22 cellular contexts compared by ENCODE assay signal in genomic region chr3:32700244-32700643, GRCh38.
"Had no signal": no experiment of that assay in that cellular context is flagged by ENCODE, and none has a peak within 500 bp of the region (broad histone marks: within the 10 kb centered on the region; RNA-seq: fewer than 3 reads in every experiment).

No MANE protein-coding gene starts in this region.

- H3K36me3 Mint-ChIP-seq: WTC11 had no signal

- H3K27ac ChIP-seq: PC-9 had no signal

- H3K4me3 ChIP-seq: PC-9 had no signal

- H3K27me3 Mint-ChIP-seq: activated CD4-positive, alpha-beta T cell treated with anti-CD3 and anti-CD28 coated beads, Interleukin-2, amount 10 ng/mL, durations not matched to agents 24 days and 14 days; activated naive CD8-positive, alpha-beta T cell; T-helper 17 cell had no signal

- H2AFZ ChIP-seq: PC-9 had no signal

- H3K9me3 Mint-ChIP-seq: activated CD4-positive, alpha-beta T cell treated with anti-CD3 and anti-CD28 coated beads, Interleukin-2, amount 10 ng/mL, durations not matched to agents 24 days and 14 days; activated naive CD4-positive, alpha-beta T cell treated with anti-CD3 and anti-CD28 coated beads for 36 hours; activated T-cell treated with anti-CD3 and anti-CD28 coated beads, Interleukin-2, amount 50 U/mL, for 4 hours; WTC11 had no signal

- H3K4me2 ChIP-seq: PC-9 had no signal

- ATAC-seq: activated T-cell treated with anti-CD3 and anti-CD28 coated beads, Interleukin-2, amount 50 U/mL, for 4 hours; T-helper 17 cell; WTC11 had no signal

- H3K27ac Mint-ChIP-seq: activated CD4-positive, alpha-beta T cell treated with anti-CD3 and anti-CD28 coated beads, Interleukin-2, amount 10 ng/mL, durations not matched to agents 24 days and 14 days; activated naive CD4-positive, alpha-beta T cell treated with anti-CD3 and anti-CD28 coated beads for 36 hours; activated naive CD8-positive, alpha-beta T cell; WTC11 had no signal

- DNase-seq: activated CD4-positive, alpha-beta T cell treated with anti-CD3 and anti-CD28 coated beads for 1 hour; activated CD4-positive, alpha-beta T cell treated with anti-CD3 and anti-CD28 coated beads, Interleukin-2, amount 10 ng/mL, durations not matched to agents 24 days and 14 days; activated CD4-positive, alpha-beta T cell treated with anti-CD3 and anti-CD28 coated beads, Interleukin-2, amount 50 U/mL, for 48 hours; activated CD8-positive, alpha-beta memory T cell treated with anti-CD3 and anti-CD28 coated beads for 24 hours; activated effector memory CD4-positive, alpha-beta T cell treated with anti-CD3 and anti-CD28 coated beads, Interleukin-2, amount 50 U/mL, for 16 hours; activated naive CD4-positive, alpha-beta T cell treated with anti-CD3 and anti-CD28 coated beads for 36 hours; activated T-cell treated with anti-CD3 and anti-CD28 coated beads, Interleukin-2, amount 50 U/mL, for 4 hours; caudate nucleus; KBM-7; NCI-H1105; NCI-H1436; NCI-H1694 treated with DMSO at 0.1 percent for 48 hours; NCI-H2081; NCI-H510A treated with DMSO at 0.1 percent for 48 hours; NCI-H69; NK-92 treated with Interleukin-12 subunit alpha and Interleukin-12 subunit beta, amount 100 ng/mL, for 24 hours; PC-9; SHP77 treated with DMSO at 0.1 percent for 48 hours; T-helper 17 cell; T-helper 9 cell had no signal

- H3K4me3 Mint-ChIP-seq: activated CD4-positive, alpha-beta T cell treated with anti-CD3 and anti-CD28 coated beads, Interleukin-2, amount 10 ng/mL, durations not matched to agents 24 days and 14 days; activated naive CD4-positive, alpha-beta T cell treated with anti-CD3 and anti-CD28 coated beads for 36 hours; activated naive CD8-positive, alpha-beta T cell; activated T-cell treated with anti-CD3 and anti-CD28 coated beads, Interleukin-2, amount 50 U/mL, for 4 hours; T-helper 17 cell; WTC11 had no signal
